ENCODE assay signal across 8 cellular contexts in the genomic region with DNA sequence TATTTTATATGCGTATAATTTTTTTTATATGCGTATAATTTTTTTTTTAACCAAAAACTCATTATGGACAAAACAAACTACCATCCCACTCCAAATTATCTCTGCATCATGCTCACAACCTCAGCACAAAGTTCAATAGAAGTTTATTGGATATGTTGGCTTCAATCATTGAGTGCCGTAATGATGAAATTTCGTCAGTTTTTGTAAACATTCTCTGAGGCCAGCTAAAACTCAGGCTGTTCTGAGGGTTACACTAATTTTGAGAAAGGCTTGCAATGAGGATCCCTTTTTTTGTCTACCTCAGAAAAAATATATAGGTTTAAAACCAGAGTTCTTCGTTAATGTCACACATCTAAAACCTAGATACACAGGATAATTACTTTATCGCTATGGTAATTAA.
"Had no signal": no experiment of that assay in that cellular context is flagged by ENCODE, and none has a peak within 500 bp of the region (broad histone marks: within the 10 kb centered on the region; RNA-seq: fewer than 3 reads in every experiment).

No MANE protein-coding gene starts in this region.

- H3K27me3 Mint-ChIP-seq: IgD-negative memory B cell had no signal

- H3K27ac Mint-ChIP-seq: H9, IgD-negative memory B cell had no signal

- H3K9ac ChIP-seq: GM23248, KMS-11 had no signal

- H3K4me1 Mint-ChIP-seq: H9, IgD-negative memory B cell had no signal

- H3K9me3 Mint-ChIP-seq: H9 had no signal

- DNase-seq: GM23248, H9, HCEC 1CT, Karpas-422, KBM-7 had no signal

- H3K4me3 ChIP-seq: GM23248 had no signal

- H3K4me3 Mint-ChIP-seq: H9, IgD-negative memory B cell had no signal

- H3K36me3 Mint-ChIP-seq: IgD-negative memory B cell had no signal

- H3K27ac ChIP-seq: GM23248, HL-60, KMS-11 had no signal
